In genomic region chr7:121440857-121441503, GRCh38 we compare ENCODE assay signal across 11 cellular contexts. TPM values are rescaled to one million over a fixed set of nuclear protein-coding genes. Genes with fewer than 3 reads are reported as not detected.
DNase-seq lines count a peak whose midpoint lies in the region; ATAC-seq, FAIRE-seq and TF ChIP-seq lines count a peak whose summit lies in the region.
"Had no signal": no experiment of that assay in that cellular context is flagged by ENCODE, and none has a peak within 500 bp of the region (broad histone marks: within the 10 kb centered on the region; RNA-seq: fewer than 3 reads in every experiment).

No MANE protein-coding gene starts in this region.

- no peaks in the 10 kb centered on the region for H4K20me1 ChIP-seq in astrocyte (ENCODE audit: insufficient read depth, low read length)

- H3K4me3 ChIP-seq in GM06990 (replicated peaks; ENCODE audit: low read depth, low read length) (peak overlapping the region; percentile 10; the same call in 1 of the 2 replicates), astrocyte (ENCODE audit: insufficient read depth, low read depth, low read length) (no peak overlapping the region), pancreas (peak overlapping the region in 2 of 4 donors; percentile 9 to 30)
- H3K4me3 ChIP-seq: cardiac muscle cell had no signal

- H3K9ac ChIP-seq in astrocyte (ENCODE audit: low read length) = no peak overlapping the region

- no peak overlapping the region for H2AFZ ChIP-seq in astrocyte (ENCODE audit: low read depth, low read length)

- no peak overlapping the region for H3K4me3 Mint-ChIP-seq in astrocyte (ENCODE audit: unreplicated experiment)

- H3K4me2 ChIP-seq in astrocyte (ENCODE audit: low read length) = no peak overlapping the region

- H3K27me3 ChIP-seq in GM06990 (replicated peaks; ENCODE audit: control insufficient read depth, insufficient read depth, low read length) (no peaks in the 10 kb centered on the region), astrocyte (ENCODE audit: insufficient read depth, low read length) (no peaks in the 10 kb centered on the region), pancreas (no peaks in the 10 kb centered on the region)
- H3K27me3 ChIP-seq: cardiac muscle cell had no signal

- H3K27me3 Mint-ChIP-seq in astrocyte (ENCODE audit: low read depth, unreplicated experiment) = no peaks in the 10 kb centered on the region

- peak; percentile 13 for DNase-seq in GM06990 (ENCODE audit: extremely low read depth, insufficient read length)
- DNase-seq in astrocyte (ENCODE audit: low read depth) = no peak
- DNase-seq in pancreas = peak; percentile 22 to 67 (median 42)
- DNase-seq in hypothalamus (lab: John Stamatoyannopoulos, UW) = no peak
- no peak for DNase-seq in NOMO-1 treated with DMSO at 0.1 percent for 48 hours (lab: John Stamatoyannopoulos, UW; ENCODE audit: unreplicated experiment)
- DNase-seq: KG1, NCI-H82 had no signal

- FAIRE-seq in astrocyte (lab: Jason Lieb, UNC) (no peak), pancreas (lab: Jason Lieb, UNC) (no peak)

- H3K4me1 ChIP-seq in astrocyte (ENCODE audit: insufficient read depth, low read length) = peaks cover 6% of the 10 kb centered on the region
- H3K4me1 ChIP-seq in pancreas = peaks cover 0 to 7% (median 0%) of the 10 kb centered on the region in 3 donors

- intact Hi-C loops in pancreas (cut with DNase I) = no loop called here

- peak overlapping the region; percentile 20 for H3K27ac Mint-ChIP-seq in astrocyte (ENCODE audit: unreplicated experiment)

- no peaks in the 10 kb centered on the region for H3K79me2 ChIP-seq in astrocyte (ENCODE audit: insufficient read depth, low read length)

- no peaks in the 10 kb centered on the region for H3K36me3 Mint-ChIP-seq in astrocyte (ENCODE audit: low read depth, unreplicated experiment)

- peaks cover 13% of the 10 kb centered on the region for H3K4me1 Mint-ChIP-seq in astrocyte (ENCODE audit: low read depth, unreplicated experiment)

- peak; percentile 61 to 74 (median 70) for ATAC-seq in pancreas
- ATAC-seq in GM21423 (IDR thresholded peaks at IDR 0.05; ENCODE audit: unreplicated experiment) = no peak
- ATAC-seq in GM19397 (IDR thresholded peaks at IDR 0.05; ENCODE audit: unreplicated experiment) = no peak

- H3K9me3 ChIP-seq in KOPT-K1 (ENCODE audit: insufficient read depth, low read length, poor library complexity, severe bottlenecking) (no peaks in the 10 kb centered on the region), astrocyte (ENCODE audit: insufficient read depth, low read depth, low read length) (no peaks in the 10 kb centered on the region), pancreas (no peaks in the 10 kb centered on the region)

- H3K36me3 ChIP-seq in GM06990 (ENCODE audit: control insufficient read depth, insufficient read depth, low read length) (no peaks in the 10 kb centered on the region), KOPT-K1 (ENCODE audit: insufficient read depth, low read length) (no peaks in the 10 kb centered on the region), astrocyte (ENCODE audit: insufficient read depth, low read length) (no peaks in the 10 kb centered on the region), pancreas (no peaks in the 10 kb centered on the region)
- H3K36me3 ChIP-seq: cardiac muscle cell had no signal

- peak overlapping the region; percentile 11 for H3K27ac ChIP-seq in KOPT-K1 (ENCODE audit: low read depth, low read length, poor library complexity, severe bottlenecking)
- no peak overlapping the region for H3K27ac ChIP-seq in astrocyte (ENCODE audit: low read depth, low read length)
- peak overlapping the region in 2 of 4 donors; percentile 48 to 56 for H3K27ac ChIP-seq in pancreas
- H3K27ac ChIP-seq: cardiac muscle cell had no signal

- TF ChIP-seq CTCF in GM06990 (IDR thresholded peaks at IDR 0.05; ENCODE audit: insufficient read depth, low read length, poor library complexity, severe bottlenecking) (no peak), astrocyte (IDR thresholded peaks at IDR 0.05; ENCODE audit: insufficient read depth, low read depth, low read length) (no peak), pancreas (IDR thresholded peaks at IDR 0.05) (no peak)

- 46 to 60% methylated on average over 18 of the region's 18 CpGs for WGBS in pancreas, 2 donors

- H3K9me3 Mint-ChIP-seq in astrocyte (ENCODE audit: unreplicated experiment) = peaks cover 5% of the 10 kb centered on the region

RNA-seq across cellular contexts. Expression of gene FAM3C, which starts 44.9 kb away (rescaled TPM):
- total RNA-seq in astrocyte (61.0 and 71.8 TPM in 2 replicates), pancreas (10 to 100 TPM; 25.3 to 43.6 (median 37.4) TPM)
- 10 to 100 TPM; 18.2 to 39.6 TPM for polyA plus RNA-seq in pancreas

Comparison
In these comparisons a context has a peak if more than half of its experiments do, and no peak if none do; other contexts are left out.
1. DNase-seq: peak in GM06990 (single experiment) and pancreas (6 of 6); none in astrocyte (single experiment), hypothalamus (0 of 51) and NOMO-1 treated with DMSO at 0.1 percent for 48 hours (single experiment).
2. ATAC-seq: peak in pancreas (4 of 4); none in GM21423 (single experiment) and GM19397 (single experiment).